25 cellular contexts compared by ENCODE assay signal in the genomic region with DNA sequence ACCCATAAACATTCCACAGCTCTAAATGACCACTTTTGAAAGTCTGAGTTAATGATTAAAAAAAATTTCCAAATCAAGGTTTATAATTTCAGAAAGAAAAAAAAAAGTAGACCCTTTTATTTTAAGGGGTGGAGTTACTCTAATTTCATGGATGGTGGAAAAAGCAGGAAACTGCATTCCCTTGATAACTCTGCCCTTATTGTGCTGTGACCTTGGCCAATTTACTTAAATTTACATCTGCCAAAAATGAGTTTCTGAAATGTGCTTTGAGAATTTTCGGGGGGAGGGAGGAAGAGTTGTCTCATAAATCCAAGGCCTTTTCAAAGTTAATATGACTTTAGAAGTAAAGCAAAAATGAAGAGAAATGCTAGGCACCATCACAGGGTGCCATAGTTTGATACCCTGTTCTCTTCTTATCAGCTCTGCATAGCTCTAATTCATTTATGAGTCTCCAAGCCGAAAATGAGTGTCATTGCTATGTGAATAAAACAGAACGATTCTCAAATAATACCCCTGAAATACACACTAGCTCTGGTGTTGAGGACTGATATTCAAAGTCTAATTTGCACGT.
"Had no signal": no experiment of that assay in that cellular context is flagged by ENCODE, and none has a peak within 500 bp of the region (broad histone marks: within the 10 kb centered on the region; RNA-seq: fewer than 3 reads in every experiment).

No MANE protein-coding gene starts in this region.

- H3K9me3 ChIP-seq: breast epithelium, Peyer's patch had no signal

- H3K4me3 ChIP-seq: breast epithelium, Peyer's patch had no signal

- H3K27ac ChIP-seq: breast epithelium, Peyer's patch, RWPE1 had no signal

- H3K4me1 ChIP-seq: breast epithelium, Peyer's patch had no signal

- ATAC-seq: activated CD8-positive, alpha-beta T cell treated with anti-CD3 and anti-CD28 coated beads, Interleukin-2, amount 10 ng/mL, durations not matched to agents 7 days and 5 days; WTC11 had no signal

- H3K27me3 ChIP-seq: breast epithelium, Peyer's patch had no signal

- H3K36me3 ChIP-seq: breast epithelium, Peyer's patch had no signal

- DNase-seq: activated CD4-positive, alpha-beta T cell treated with anti-CD3 and anti-CD28 coated beads for 48 hours; activated CD4-positive, alpha-beta T cell treated with anti-CD3 and anti-CD28 coated beads, Interleukin-2, amount 50 U/mL, for 4 hours; activated CD4-positive, CD25-positive, alpha-beta regulatory T cell treated with anti-CD3 and anti-CD28 coated beads, Interleukin-2, amount 50 U/mL, for 72 hours; activated CD8-positive, alpha-beta memory T cell treated with anti-CD3 and anti-CD28 coated beads, Interleukin-2, amount 50 U/mL, for 48 hours; activated CD8-positive, alpha-beta T cell treated with anti-CD3 and anti-CD28 coated beads, Interleukin-2, amount 10 ng/mL, durations not matched to agents 7 days and 5 days; activated effector memory CD4-positive, alpha-beta T cell treated with Interleukin-2 at 50 U/mL for 16 hours; activated naive CD4-positive, alpha-beta T cell; activated T-cell treated with anti-CD3 and anti-CD28 coated beads, Interleukin-2, amount 50 U/mL, for 1 hour; aorta; central memory CD4-positive, alpha-beta T cell; KBM-7; NCI-H1092; NCI-H1417 treated with DMSO at 0.1 percent for 48 hours; NCI-H1694; NCI-H2029; NCI-H2107; NCI-H2171 treated with DMSO at 0.1 percent for 48 hours; NCI-H226; NCI-H774; OCI-M1; Peyer's patch; SHP77 treated with DMSO at 0.1 percent for 48 hours had no signal
